19 cellular contexts compared by ENCODE assay signal in genomic region chr4:113336556-113336955, GRCh38.
"Had no signal": no experiment of that assay in that cellular context is flagged by ENCODE, and none has a peak within 500 bp of the region (broad histone marks: within the 10 kb centered on the region; RNA-seq: fewer than 3 reads in every experiment).

No MANE protein-coding gene starts in this region.

- H3K4me1 ChIP-seq: breast epithelium, colonic mucosa, esophagus squamous epithelium, vagina had no signal

- H3K4me3 ChIP-seq: breast epithelium, colonic mucosa, dorsolateral prefrontal cortex, esophagus squamous epithelium, heart right ventricle, thoracic aorta, vagina had no signal

- H3K27ac ChIP-seq: breast epithelium, colonic mucosa, dorsolateral prefrontal cortex, esophagus squamous epithelium, heart right ventricle, thoracic aorta, vagina had no signal

- H3K9me3 ChIP-seq: breast epithelium, colonic mucosa, esophagus squamous epithelium, heart right ventricle, thoracic aorta, vagina had no signal

- DNase-seq: activated CD8-positive, alpha-beta memory T cell treated with anti-CD3 and anti-CD28 coated beads for 24 hours; activated CD8-positive, alpha-beta memory T cell treated with anti-CD3 and anti-CD28 coated beads, Interleukin-2, amount 50 U/mL, for 4 hours; activated naive CD4-positive, alpha-beta T cell treated with Interleukin-2 at 50 U/mL for 16 hours; activated naive CD8-positive, alpha-beta T cell treated with anti-CD3 and anti-CD28 coated beads for 36 hours; activated T-cell treated with anti-CD3 and anti-CD28 coated beads, Interleukin-2, amount 50 U/mL, for 4 hours; amniotic stem cell; colonic mucosa; dorsolateral prefrontal cortex; effector memory CD8-positive, alpha-beta T cell; esophagus squamous epithelium; heart right ventricle; left ventricle myocardium superior; midbrain; natural killer cell; stimulated activated CD4-positive, alpha-beta T cell treated with anti-CD3 and anti-CD28 coated beads, Interleukin-2, amount 100 ng/mL, for 48 hours; stimulated activated naive CD4-positive, alpha-beta T cell had no signal

- H3K36me3 ChIP-seq: breast epithelium, colonic mucosa, thoracic aorta, vagina had no signal

- H3K27me3 ChIP-seq: breast epithelium, colonic mucosa, dorsolateral prefrontal cortex, esophagus squamous epithelium, heart right ventricle, vagina had no signal

- ATAC-seq: activated T-cell treated with anti-CD3 and anti-CD28 coated beads, Interleukin-2, amount 50 U/mL, for 4 hours; effector memory CD8-positive, alpha-beta T cell; heart right ventricle; left ventricle myocardium superior; natural killer cell had no signal
